1 cellular context compared by ENCODE assay signal in the genomic region with DNA sequence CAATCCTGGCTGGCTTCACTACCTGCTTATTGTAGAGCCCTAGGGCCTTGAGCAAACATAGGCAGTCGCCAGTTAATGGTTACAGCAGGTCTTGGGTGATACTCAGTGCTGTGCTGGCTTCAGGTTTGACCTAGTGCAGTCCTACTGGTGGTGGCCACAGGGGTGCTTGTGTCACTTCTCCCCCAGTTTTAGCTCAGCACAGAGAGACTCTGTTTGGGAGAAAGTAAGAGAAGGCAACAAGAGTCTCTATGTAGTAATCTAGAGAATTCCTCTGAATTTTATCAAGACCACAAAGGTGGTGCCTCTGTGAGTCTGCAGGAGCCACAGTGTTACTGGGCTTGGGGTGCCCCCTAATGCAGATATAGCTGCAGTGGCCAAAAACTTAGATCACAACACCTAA.
TF ChIP-seq lines count a peak whose summit lies in the region.

No MANE protein-coding gene starts in this region.

TF ChIP-seq in GM23338, 12 proteins besides CTCF, POLR2A, EP300 and RAD21 (continued from another document):
- TF ChIP-seq, protein P1, sequence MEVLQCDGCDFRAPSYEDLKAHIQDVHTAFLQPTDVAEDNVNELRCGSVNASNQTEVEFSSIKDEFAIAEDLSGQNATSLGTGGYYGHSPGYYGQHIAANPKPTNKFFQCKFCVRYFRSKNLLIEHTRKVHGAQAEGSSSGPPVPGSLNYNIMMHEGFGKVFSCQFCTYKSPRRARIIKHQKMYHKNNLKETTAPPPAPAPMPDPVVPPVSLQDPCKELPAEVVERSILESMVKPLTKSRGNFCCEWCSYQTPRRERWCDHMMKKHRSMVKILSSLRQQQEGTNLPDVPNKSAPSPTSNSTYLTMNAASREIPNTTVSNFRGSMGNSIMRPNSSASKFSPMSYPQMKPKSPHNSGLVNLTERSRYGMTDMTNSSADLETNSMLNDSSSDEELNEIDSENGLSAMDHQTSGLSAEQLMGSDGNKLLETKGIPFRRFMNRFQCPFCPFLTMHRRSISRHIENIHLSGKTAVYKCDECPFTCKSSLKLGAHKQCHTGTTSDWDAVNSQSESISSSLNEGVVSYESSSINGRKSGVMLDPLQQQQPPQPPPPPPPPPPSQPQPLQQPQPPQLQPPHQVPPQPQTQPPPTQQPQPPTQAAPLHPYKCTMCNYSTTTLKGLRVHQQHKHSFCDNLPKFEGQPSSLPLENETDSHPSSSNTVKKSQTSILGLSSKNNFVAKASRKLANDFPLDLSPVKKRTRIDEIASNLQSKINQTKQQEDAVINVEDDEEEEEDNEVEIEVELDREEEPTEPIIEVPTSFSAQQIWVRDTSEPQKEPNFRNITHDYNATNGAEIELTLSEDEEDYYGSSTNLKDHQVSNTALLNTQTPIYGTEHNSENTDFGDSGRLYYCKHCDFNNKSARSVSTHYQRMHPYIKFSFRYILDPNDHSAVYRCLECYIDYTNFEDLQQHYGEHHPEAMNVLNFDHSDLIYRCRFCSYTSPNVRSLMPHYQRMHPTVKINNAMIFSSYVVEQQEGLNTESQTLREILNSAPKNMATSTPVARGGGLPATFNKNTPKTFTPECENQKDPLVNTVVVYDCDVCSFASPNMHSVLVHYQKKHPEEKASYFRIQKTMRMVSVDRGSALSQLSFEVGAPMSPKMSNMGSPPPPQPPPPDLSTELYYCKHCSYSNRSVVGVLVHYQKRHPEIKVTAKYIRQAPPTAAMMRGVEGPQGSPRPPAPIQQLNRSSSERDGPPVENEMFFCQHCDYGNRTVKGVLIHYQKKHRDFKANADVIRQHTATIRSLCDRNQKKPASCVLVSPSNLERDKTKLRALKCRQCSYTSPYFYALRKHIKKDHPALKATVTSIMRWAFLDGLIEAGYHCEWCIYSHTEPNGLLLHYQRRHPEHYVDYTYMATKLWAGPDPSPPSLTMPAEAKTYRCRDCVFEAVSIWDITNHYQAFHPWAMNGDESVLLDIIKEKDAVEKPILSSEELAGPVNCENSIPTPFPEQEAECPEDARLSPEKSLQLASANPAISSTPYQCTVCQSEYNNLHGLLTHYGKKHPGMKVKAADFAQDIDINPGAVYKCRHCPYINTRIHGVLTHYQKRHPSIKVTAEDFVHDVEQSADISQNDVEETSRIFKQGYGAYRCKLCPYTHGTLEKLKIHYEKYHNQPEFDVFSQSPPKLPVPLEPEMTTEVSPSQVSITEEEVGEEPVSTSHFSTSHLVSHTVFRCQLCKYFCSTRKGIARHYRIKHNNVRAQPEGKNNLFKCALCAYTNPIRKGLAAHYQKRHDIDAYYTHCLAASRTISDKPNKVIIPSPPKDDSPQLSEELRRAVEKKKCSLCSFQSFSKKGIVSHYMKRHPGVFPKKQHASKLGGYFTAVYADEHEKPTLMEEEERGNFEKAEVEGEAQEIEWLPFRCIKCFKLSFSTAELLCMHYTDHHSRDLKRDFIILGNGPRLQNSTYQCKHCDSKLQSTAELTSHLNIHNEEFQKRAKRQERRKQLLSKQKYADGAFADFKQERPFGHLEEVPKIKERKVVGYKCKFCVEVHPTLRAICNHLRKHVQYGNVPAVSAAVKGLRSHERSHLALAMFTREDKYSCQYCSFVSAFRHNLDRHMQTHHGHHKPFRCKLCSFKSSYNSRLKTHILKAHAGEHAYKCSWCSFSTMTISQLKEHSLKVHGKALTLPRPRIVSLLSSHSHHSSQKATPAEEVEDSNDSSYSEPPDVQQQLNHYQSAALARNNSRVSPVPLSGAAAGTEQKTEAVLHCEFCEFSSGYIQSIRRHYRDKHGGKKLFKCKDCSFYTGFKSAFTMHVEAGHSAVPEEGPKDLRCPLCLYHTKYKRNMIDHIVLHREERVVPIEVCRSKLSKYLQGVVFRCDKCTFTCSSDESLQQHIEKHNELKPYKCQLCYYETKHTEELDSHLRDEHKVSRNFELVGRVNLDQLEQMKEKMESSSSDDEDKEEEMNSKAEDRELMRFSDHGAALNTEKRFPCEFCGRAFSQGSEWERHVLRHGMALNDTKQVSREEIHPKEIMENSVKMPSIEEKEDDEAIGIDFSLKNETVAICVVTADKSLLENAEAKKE (CRISPR knock-in tag; IDR thresholded peaks at IDR 0.05), result no peak
- no peak for TF ChIP-seq CREB1 (CRISPR knock-in tag; IDR thresholded peaks at IDR 0.05; ENCODE audit: low read depth)
- TF ChIP-seq NANOG (IDR thresholded peaks at IDR 0.05; ENCODE audit: borderline replicate concordance), result no peak
- TF ChIP-seq, protein P2, sequence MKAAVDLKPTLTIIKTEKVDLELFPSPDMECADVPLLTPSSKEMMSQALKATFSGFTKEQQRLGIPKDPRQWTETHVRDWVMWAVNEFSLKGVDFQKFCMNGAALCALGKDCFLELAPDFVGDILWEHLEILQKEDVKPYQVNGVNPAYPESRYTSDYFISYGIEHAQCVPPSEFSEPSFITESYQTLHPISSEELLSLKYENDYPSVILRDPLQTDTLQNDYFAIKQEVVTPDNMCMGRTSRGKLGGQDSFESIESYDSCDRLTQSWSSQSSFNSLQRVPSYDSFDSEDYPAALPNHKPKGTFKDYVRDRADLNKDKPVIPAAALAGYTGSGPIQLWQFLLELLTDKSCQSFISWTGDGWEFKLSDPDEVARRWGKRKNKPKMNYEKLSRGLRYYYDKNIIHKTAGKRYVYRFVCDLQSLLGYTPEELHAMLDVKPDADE (IDR thresholded peaks at IDR 0.05), result no peak
- TF ChIP-seq, protein P3, sequence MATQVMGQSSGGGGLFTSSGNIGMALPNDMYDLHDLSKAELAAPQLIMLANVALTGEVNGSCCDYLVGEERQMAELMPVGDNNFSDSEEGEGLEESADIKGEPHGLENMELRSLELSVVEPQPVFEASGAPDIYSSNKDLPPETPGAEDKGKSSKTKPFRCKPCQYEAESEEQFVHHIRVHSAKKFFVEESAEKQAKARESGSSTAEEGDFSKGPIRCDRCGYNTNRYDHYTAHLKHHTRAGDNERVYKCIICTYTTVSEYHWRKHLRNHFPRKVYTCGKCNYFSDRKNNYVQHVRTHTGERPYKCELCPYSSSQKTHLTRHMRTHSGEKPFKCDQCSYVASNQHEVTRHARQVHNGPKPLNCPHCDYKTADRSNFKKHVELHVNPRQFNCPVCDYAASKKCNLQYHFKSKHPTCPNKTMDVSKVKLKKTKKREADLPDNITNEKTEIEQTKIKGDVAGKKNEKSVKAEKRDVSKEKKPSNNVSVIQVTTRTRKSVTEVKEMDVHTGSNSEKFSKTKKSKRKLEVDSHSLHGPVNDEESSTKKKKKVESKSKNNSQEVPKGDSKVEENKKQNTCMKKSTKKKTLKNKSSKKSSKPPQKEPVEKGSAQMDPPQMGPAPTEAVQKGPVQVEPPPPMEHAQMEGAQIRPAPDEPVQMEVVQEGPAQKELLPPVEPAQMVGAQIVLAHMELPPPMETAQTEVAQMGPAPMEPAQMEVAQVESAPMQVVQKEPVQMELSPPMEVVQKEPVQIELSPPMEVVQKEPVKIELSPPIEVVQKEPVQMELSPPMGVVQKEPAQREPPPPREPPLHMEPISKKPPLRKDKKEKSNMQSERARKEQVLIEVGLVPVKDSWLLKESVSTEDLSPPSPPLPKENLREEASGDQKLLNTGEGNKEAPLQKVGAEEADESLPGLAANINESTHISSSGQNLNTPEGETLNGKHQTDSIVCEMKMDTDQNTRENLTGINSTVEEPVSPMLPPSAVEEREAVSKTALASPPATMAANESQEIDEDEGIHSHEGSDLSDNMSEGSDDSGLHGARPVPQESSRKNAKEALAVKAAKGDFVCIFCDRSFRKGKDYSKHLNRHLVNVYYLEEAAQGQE (IDR thresholded peaks at IDR 0.05; ENCODE audit: unreplicated experiment), result no peak
TF ChIP-seq in GM23338: peak in this region for 0.
